In the genomic region with DNA sequence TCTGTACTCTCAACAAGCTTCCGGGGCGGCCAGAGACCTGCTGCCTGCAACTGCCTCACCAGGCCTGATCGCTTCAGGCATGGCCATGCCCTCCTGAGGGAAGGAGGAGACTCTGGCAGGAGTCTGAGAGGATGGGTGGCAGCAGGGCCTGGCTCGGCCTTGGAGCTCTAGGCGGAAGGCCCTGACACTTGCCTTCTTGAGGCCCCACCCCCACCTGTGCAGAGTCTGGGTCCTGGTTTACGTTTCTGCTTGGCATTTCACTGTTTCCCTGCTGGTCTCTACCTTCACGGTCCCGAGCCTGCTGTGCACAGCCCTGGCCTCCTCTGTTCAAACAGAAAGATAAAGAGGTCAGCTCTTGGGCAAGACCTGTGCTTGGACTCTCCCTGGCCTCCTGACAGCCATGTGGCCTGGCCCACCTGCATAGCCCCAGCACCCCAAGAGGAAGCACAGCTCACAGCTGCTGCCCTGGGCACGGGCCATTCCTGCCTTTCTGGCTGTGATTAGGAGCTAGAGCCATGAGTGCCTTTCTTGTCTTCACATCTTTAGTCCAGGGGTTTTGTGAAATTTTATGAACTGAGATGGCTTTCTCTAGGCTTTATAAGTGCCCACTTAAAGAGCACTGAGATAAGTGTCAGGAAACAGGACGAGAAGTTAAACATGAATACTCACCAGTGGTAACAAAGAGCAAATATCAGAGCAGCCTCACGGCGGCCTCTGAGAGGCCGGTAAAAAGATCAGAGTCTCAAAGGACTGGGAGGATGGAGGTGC, we compare ENCODE assay signal across 2 cellular contexts.
TF ChIP-seq lines count a peak whose summit lies in the region.

No MANE protein-coding gene starts in this region.

TF ChIP-seq in IMR-90, 13 proteins besides CTCF, POLR2A, EP300 and RAD21:
- TF ChIP-seq BHLHE40 (IDR thresholded peaks at IDR 0.05; ENCODE audit: low read depth, low read length): no peak
- no peak for TF ChIP-seq NFE2L2 (IDR thresholded peaks at IDR 0.05; ENCODE audit: low read depth, low read length)

TF ChIP-seq in WTC11, 78 proteins besides CTCF, POLR2A, EP300 and RAD21:
- TF ChIP-seq ZSCAN18 (CRISPR knock-in tag; IDR thresholded peaks at IDR 0.05): no peak
- no peak for TF ChIP-seq CREB1 (CRISPR knock-in tag; IDR thresholded peaks at IDR 0.05)
- TF ChIP-seq TEAD4 (CRISPR knock-in tag; IDR thresholded peaks at IDR 0.05): no peak
- peak; percentile 61 for TF ChIP-seq GABPB1 (CRISPR knock-in tag; IDR thresholded peaks at IDR 0.05)
TF ChIP-seq in WTC11: peak in this region for 1.
